Comparison of ENCODE assay signal across 1 cellular context in genomic region chr5:31825775-31826068, GRCh38.
TF ChIP-seq lines count a peak whose summit lies in the region.

No MANE protein-coding gene starts in this region.

TF ChIP-seq in K562, 482 proteins besides CTCF, POLR2A, EP300 and RAD21 (continued from another document):
- 0 out of 2 replicates have a peak, but pooled peaks have one; percentile 43 for TF ChIP-seq DEAF1 (CRISPR knock-in tag; IDR thresholded peaks at IDR 0.05)
- TF ChIP-seq FOXJ2 (tag; IDR thresholded peaks at IDR 0.05) = no peak
